23 cellular contexts compared by ENCODE assay signal in the genomic region with DNA sequence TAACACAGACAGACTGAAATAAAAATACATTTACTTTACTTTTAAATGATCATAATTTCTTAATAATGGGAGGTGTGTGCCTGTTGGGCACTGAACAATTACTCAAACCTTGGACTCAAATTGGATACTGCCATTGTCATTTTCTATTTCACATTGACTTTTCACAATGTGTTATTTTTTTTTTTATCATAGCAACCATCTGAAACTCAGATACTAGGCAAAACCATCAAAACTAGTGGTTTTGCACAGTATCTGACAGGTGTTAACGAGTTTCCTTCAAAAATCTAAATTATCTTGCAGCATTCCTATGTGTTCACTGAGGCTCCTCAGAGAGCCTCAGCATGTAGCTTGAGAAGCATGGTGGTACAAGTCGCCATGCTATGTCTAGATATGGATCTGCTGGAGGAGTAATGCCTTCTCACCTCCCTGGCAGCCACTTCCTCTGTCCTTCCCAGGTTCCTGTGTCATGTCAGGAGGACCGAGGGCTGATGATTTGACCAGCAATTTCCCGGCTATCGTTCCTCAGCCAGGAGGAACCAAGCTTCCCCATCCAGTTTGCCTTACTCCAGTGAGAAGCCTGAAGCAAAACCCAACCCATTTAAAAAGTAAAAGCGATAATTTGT. TPM values are rescaled to one million over a fixed set of nuclear protein-coding genes. Genes with fewer than 3 reads are reported as not detected.
A peak's percentile ranks its signal among the peaks of the same experiment; 100 is the strongest.
DNase-seq lines count a peak whose midpoint lies in the region; ATAC-seq and TF ChIP-seq lines count a peak whose summit lies in the region.
"Had no signal": no experiment of that assay in that cellular context is flagged by ENCODE, and none has a peak within 500 bp of the region (broad histone marks: within the 10 kb centered on the region; RNA-seq: fewer than 3 reads in every experiment).

No MANE protein-coding gene starts in this region.

- peak overlapping the region; percentile 52 for H3K27ac Mint-ChIP-seq in neural crest cell (ENCODE audit: unreplicated experiment)
- no peak overlapping the region for H3K27ac Mint-ChIP-seq in activated CD4-positive, alpha-beta memory T cell treated with anti-CD3 and anti-CD28 coated beads for 36 hours
- H3K27ac Mint-ChIP-seq: CD4-positive, CD25-positive, alpha-beta regulatory T cell; GM23338; H9 had no signal

- no peak for TF ChIP-seq EP300 in esophagus muscularis mucosa (IDR thresholded peaks at IDR 0.05)

- no peak for TF ChIP-seq POLR2A in esophagus muscularis mucosa (IDR thresholded peaks at IDR 0.05; ENCODE audit: low read depth)

- no peaks in the 10 kb centered on the region for H3K9me3 ChIP-seq in left ventricle myocardium inferior (replicated peaks)
- no peaks in the 10 kb centered on the region for H3K9me3 ChIP-seq in esophagus muscularis mucosa
- H3K9me3 ChIP-seq: BLaER1, MG63 had no signal

- TF ChIP-seq CTCF in left ventricle myocardium inferior (IDR thresholded peaks at IDR 0.05; ENCODE audit: borderline replicate concordance) = no peak
- no peak for TF ChIP-seq CTCF in esophagus muscularis mucosa (IDR thresholded peaks at IDR 0.05)
- TF ChIP-seq CTCF in neural crest cell (conservative IDR thresholded peaks at IDR 0.05) = no peak

- intact Hi-C loops in left ventricle myocardium inferior (cut with micrococcal nuclease) (no loop called here), Right ventricle myocardium inferior (cut with DNase I) (no loop called here), esophagus muscularis mucosa (cut with DNase I) (no loop called here)
- intact Hi-C loops in activated CD4-positive, alpha-beta memory T cell treated with anti-CD3 and anti-CD28 coated beads for 36 hours (cut with micrococcal nuclease) = no loop called here

- no peaks in the 10 kb centered on the region for H3K9me3 Mint-ChIP-seq in neural crest cell
- H3K9me3 Mint-ChIP-seq in activated T-cell treated with anti-CD3 and anti-CD28 coated beads, Interleukin-2, amount 50 U/mL, for 4 hours = no peaks in the 10 kb centered on the region
- H3K9me3 Mint-ChIP-seq in activated CD4-positive, alpha-beta memory T cell treated with anti-CD3 and anti-CD28 coated beads for 36 hours = no peaks in the 10 kb centered on the region
- H3K9me3 Mint-ChIP-seq: CD4-positive, CD25-positive, alpha-beta regulatory T cell; GM23338; H9 had no signal

- peaks cover 8% of the 10 kb centered on the region for H3K27me3 ChIP-seq in left ventricle myocardium inferior (ENCODE audit: low read depth)
- H3K27me3 ChIP-seq in esophagus muscularis mucosa = no peaks in the 10 kb centered on the region
- H3K27me3 ChIP-seq: BLaER1, MG63 had no signal

- no peak for ATAC-seq in Right ventricle myocardium inferior
- ATAC-seq in activated T-cell treated with anti-CD3 and anti-CD28 coated beads, Interleukin-2, amount 50 U/mL, for 4 hours = no peak
- ATAC-seq: GM23338, HepG2 had no signal

- H3K36me3 Mint-ChIP-seq in neural crest cell (ENCODE audit: low read depth) = no peaks in the 10 kb centered on the region
- H3K36me3 Mint-ChIP-seq in activated T-cell treated with anti-CD3 and anti-CD28 coated beads, Interleukin-2, amount 50 U/mL, for 4 hours (ENCODE audit: insufficient read depth) = no peaks in the 10 kb centered on the region
- no peaks in the 10 kb centered on the region for H3K36me3 Mint-ChIP-seq in activated CD4-positive, alpha-beta memory T cell treated with anti-CD3 and anti-CD28 coated beads for 36 hours
- H3K36me3 Mint-ChIP-seq: CD4-positive, CD25-positive, alpha-beta regulatory T cell had no signal

- DNase-seq in left ventricle myocardium inferior (no peak), Right ventricle myocardium inferior (ENCODE audit: missing footprints) (no peak), esophagus muscularis mucosa (ENCODE audit: extremely low spot score) (peak; percentile 12), neural crest cell (ENCODE audit: low read depth, low spot score) (no peak), pons (ENCODE audit: low spot score) (no peak)
- no peak for DNase-seq in activated T-cell treated with anti-CD3 and anti-CD28 coated beads, Interleukin-2, amount 50 U/mL, for 4 hours
- no peak for DNase-seq in activated CD4-positive, alpha-beta memory T cell treated with anti-CD3 and anti-CD28 coated beads for 36 hours
- DNase-seq: CD4-positive, CD25-positive, alpha-beta regulatory T cell; DMS153; DND-41; H9; KBM-7; MG63; NCI-H1105 treated with DMSO at 0.1 percent for 48 hours; NCI-H1694; NCI-H2029 treated with DMSO at 0.1 percent for 48 hours; NCI-H2227 treated with DMSO at 0.1 percent for 48 hours; NCI-H526 treated with DMSO at 0.1 percent for 48 hours; RPMI8226; SHP77 had no signal

- H3K4me3 Mint-ChIP-seq in neural crest cell = no peak overlapping the region
- H3K4me3 Mint-ChIP-seq in activated T-cell treated with anti-CD3 and anti-CD28 coated beads, Interleukin-2, amount 50 U/mL, for 4 hours = no peak overlapping the region
- no peak overlapping the region for H3K4me3 Mint-ChIP-seq in activated CD4-positive, alpha-beta memory T cell treated with anti-CD3 and anti-CD28 coated beads for 36 hours
- H3K4me3 Mint-ChIP-seq: CD4-positive, CD25-positive, alpha-beta regulatory T cell; GM23338; H9 had no signal

- POLR2A ChIA-PET in activated CD4-positive, alpha-beta memory T cell treated with anti-CD3 and anti-CD28 coated beads for 36 hours (lab: Charles Lee) = no interaction called here

- WGBS in esophagus muscularis mucosa = 94% methylated on average over 6 of the region's 6 CpGs

- H3K27ac ChIP-seq in left ventricle myocardium inferior (replicated peaks) (peak overlapping the region; percentile 91), esophagus muscularis mucosa (replicated peaks in 1 of 4) (no peak overlapping the region)
- H3K27ac ChIP-seq: BLaER1 had no signal

- peaks cover 5% of the 10 kb centered on the region for H3K4me1 Mint-ChIP-seq in neural crest cell
- H3K4me1 Mint-ChIP-seq in activated T-cell treated with anti-CD3 and anti-CD28 coated beads, Interleukin-2, amount 50 U/mL, for 4 hours (ENCODE audit: low read depth) = peaks cover 2% of the 10 kb centered on the region
- no peaks in the 10 kb centered on the region for H3K4me1 Mint-ChIP-seq in activated CD4-positive, alpha-beta memory T cell treated with anti-CD3 and anti-CD28 coated beads for 36 hours (ENCODE audit: low read depth)
- H3K4me1 Mint-ChIP-seq: GM23338 had no signal

- CTCF ChIA-PET in activated CD4-positive, alpha-beta memory T cell treated with anti-CD3 and anti-CD28 coated beads for 36 hours (lab: Charles Lee) = no interaction called here

- H3K4me1 ChIP-seq in left ventricle myocardium inferior (peaks cover 43% of the 10 kb centered on the region), esophagus muscularis mucosa (peaks cover 0 to 13% (median 3%) of the 10 kb centered on the region in 4 donors)
- H3K4me1 ChIP-seq: BLaER1 had no signal

- H3K27me3 Mint-ChIP-seq in neural crest cell (ENCODE audit: low read depth) = peaks cover 28% of the 10 kb centered on the region
- peaks cover 5% of the 10 kb centered on the region for H3K27me3 Mint-ChIP-seq in activated T-cell treated with anti-CD3 and anti-CD28 coated beads, Interleukin-2, amount 50 U/mL, for 4 hours (ENCODE audit: low read depth)
- H3K27me3 Mint-ChIP-seq in activated CD4-positive, alpha-beta memory T cell treated with anti-CD3 and anti-CD28 coated beads for 36 hours = peaks cover 3% of the 10 kb centered on the region

- H3K36me3 ChIP-seq in left ventricle myocardium inferior (no peaks in the 10 kb centered on the region), esophagus muscularis mucosa (no peaks in the 10 kb centered on the region)
- H3K36me3 ChIP-seq: BLaER1, MG63 had no signal

- H3K4me3 ChIP-seq in left ventricle myocardium inferior (no peak overlapping the region), esophagus muscularis mucosa (no peak overlapping the region)
- H3K4me3 ChIP-seq: BLaER1, GM23338, MG63 had no signal

RNA-seq across cellular contexts. Expression of a gene that starts 29.9 kb away (rescaled TPM):
- total RNA-seq in left ventricle myocardium inferior = 22.9 TPM
- total RNA-seq in Right ventricle myocardium inferior = 26.8 TPM
- 100 to 1,000 TPM in 2 of 4 donors, 10 to 100 TPM in 2; 79.7 to 142 (median 104) TPM for total RNA-seq in esophagus muscularis mucosa
- total RNA-seq in neural crest cell = 1.9 and 2.0 TPM in 2 replicates
- 10 to 100 TPM; 52.9 to 72.4 (median 69.6) TPM for total RNA-seq in activated T-cell treated with anti-CD3 and anti-CD28 coated beads, Interleukin-2, amount 50 U/mL, for 4 hours
- 100 to 1,000 TPM; 104 to 106 TPM for total RNA-seq in activated CD4-positive, alpha-beta memory T cell treated with anti-CD3 and anti-CD28 coated beads for 36 hours
- total RNA-seq: HepG2 had no signal
